8 cellular contexts compared by ENCODE assay signal in the genomic region with DNA sequence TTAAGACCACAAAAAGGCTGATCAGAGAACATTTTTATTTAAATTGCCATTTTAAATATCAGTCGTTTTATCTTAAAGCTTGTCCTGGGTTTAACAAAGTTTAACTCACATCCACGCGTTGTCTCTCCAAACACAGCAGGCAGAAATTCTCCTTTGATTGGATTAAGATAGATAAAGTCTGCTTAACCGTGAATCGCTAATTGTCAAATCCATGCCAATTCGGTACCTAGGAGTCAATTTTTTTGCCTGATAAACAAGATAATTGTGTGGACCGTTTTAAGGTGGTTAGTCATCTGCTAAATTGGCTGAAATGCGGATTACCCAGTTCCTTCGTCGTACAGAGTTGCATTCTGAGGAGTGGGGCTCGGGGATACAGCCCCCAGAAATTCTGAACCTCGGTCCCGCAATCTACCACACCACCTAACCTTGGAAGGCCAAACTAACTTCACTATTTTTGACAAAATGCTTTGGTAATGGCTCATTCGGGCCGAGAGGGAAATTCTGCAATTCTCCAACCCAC. TPM values are rescaled to one million over a fixed set of nuclear protein-coding genes. Genes with fewer than 3 reads are reported as not detected.
A peak's percentile ranks its signal among the peaks of the same experiment; 100 is the strongest.
DNase-seq lines count a peak whose midpoint lies in the region; ATAC-seq, FAIRE-seq and TF ChIP-seq lines count a peak whose summit lies in the region.

No MANE protein-coding gene starts in this region.

- H3K4me1 ChIP-seq in esophagus muscularis mucosa, result peaks cover 29 to 44% (median 41%) of the 10 kb centered on the region in 4 donors

- peak; percentile 55 for DNase-seq in RKO (ENCODE audit: low spot score)
- no peak for DNase-seq in esophagus muscularis mucosa (ENCODE audit: extremely low spot score)
- DNase-seq in pons (ENCODE audit: low spot score), result peak; percentile 42
- DNase-seq in SKM-1 (lab: John Stamatoyannopoulos, UW; ENCODE audit: unreplicated experiment), result no peak
- DNase-seq in HTR-8/SVneo (ENCODE audit: insufficient read length, low spot score), result no peak
- DNase-seq in GM13977 (ENCODE audit: low spot score), result no peak

- H3K27ac ChIP-seq in esophagus muscularis mucosa (replicated peaks in 1 of 4), result peak overlapping the region; percentile 93 to 98 (median 96)

- no peaks in the 10 kb centered on the region for H3K27me3 ChIP-seq in esophagus muscularis mucosa

- H3K36me3 ChIP-seq in esophagus muscularis mucosa, result peaks cover 4 to 25% (median 14%) of the 10 kb centered on the region in 4 donors

- TF ChIP-seq CTCF in esophagus muscularis mucosa (IDR thresholded peaks at IDR 0.05), result no peak
- TF ChIP-seq CTCF in GM13977 (IDR thresholded peaks at IDR 0.05; ENCODE audit: extremely low read depth, insufficient read depth, missing control alignments), result no peak

- TF ChIP-seq EP300 in esophagus muscularis mucosa (IDR thresholded peaks at IDR 0.05), result no peak

- in situ Hi-C loops in GM13977 (cut with MboI; ENCODE audit: low pct_unique_long_range_greater_than_20kb, low sequenced_read_pairs, unreplicated experiment), result no loop called here

- peak overlapping the region; percentile 81 to 99 (median 97) for H3K4me3 ChIP-seq in esophagus muscularis mucosa

- FAIRE-seq in HTR-8/SVneo (lab: Jason Lieb, UNC), result no peak

- H3K9me3 ChIP-seq in esophagus muscularis mucosa, result no peaks in the 10 kb centered on the region

- no peak for TF ChIP-seq POLR2A in esophagus muscularis mucosa (IDR thresholded peaks at IDR 0.05; ENCODE audit: low read depth)

- WGBS in esophagus muscularis mucosa, result 33% methylated on average over 15 of the region's 15 CpGs

- peak; percentile 4 for ATAC-seq in GM21360 (IDR thresholded peaks at IDR 0.05; ENCODE audit: unreplicated experiment)
- no peak for ATAC-seq in HG03457 (IDR thresholded peaks at IDR 0.05; ENCODE audit: unreplicated experiment)

- intact Hi-C loops in esophagus muscularis mucosa (cut with DNase I), result no loop called here

RNA-seq across cellular contexts. Expression of a gene that starts 0.6 kb away (rescaled TPM):
- 100 to 1,000 TPM; 455 to 574 (median 539) TPM for total RNA-seq in esophagus muscularis mucosa

RNA-seq across cellular contexts. Expression of a gene that starts 49.0 kb away (rescaled TPM):
- 10 to 100 TPM in 3 of 4 donors, 1 to 10 TPM in 1; 5.0 to 23.4 (median 13.6) TPM for total RNA-seq in esophagus muscularis mucosa

Comparison
In these comparisons a context has a peak if more than half of its experiments do, and no peak if none do; other contexts are left out.
1. DNase-seq: peak in RKO (single experiment) and pons (single experiment); none in esophagus muscularis mucosa (single experiment), SKM-1 (single experiment), HTR-8/SVneo (single experiment) and GM13977 (single experiment).